ENCODE assay signal across 29 cellular contexts in genomic region chr20:52601295-52601971, GRCh38.
A peak's percentile ranks its signal among the peaks of the same experiment; 100 is the strongest.
DNase-seq lines count a peak whose midpoint lies in the region; ATAC-seq, FAIRE-seq and TF ChIP-seq lines count a peak whose summit lies in the region.
"Had no signal": no experiment of that assay in that cellular context is flagged by ENCODE, and none has a peak within 500 bp of the region (broad histone marks: within the 10 kb centered on the region; RNA-seq: fewer than 3 reads in every experiment).

No MANE protein-coding gene starts in this region.

- no peaks in the 10 kb centered on the region for H3K79me1 ChIP-seq in H1 (ENCODE audit: low read depth, low read length)

- H3K23ac ChIP-seq in H1 (ENCODE audit: insufficient read length) = no peak overlapping the region

- no peak for TF ChIP-seq EP300 in H1 (IDR thresholded peaks at IDR 0.05; ENCODE audit: borderline replicate concordance in 1 of 2, low read depth in 2 of 2, low read length in 2 of 2)

- no peak overlapping the region for H3K9ac ChIP-seq in H1 (replicated peaks in 1 of 4; ENCODE audit: extremely low read depth in 1 of 4, low read depth in 3 of 4, low read length in 3 of 4)
- H3K9ac ChIP-seq: neural progenitor cell, parathyroid adenoma had no signal

- 89% methylated on average over 4 of the region's 4 CpGs; no CpG with 5 or more reads in 1 of the 2 experiments for WGBS in H1 (ENCODE audit: extremely low coverage in 1 of 2, insufficient coverage in 1 of 2, insufficient read length in 1 of 2, insufficient replicate concordance in 2 of 2, low coverage in 1 of 2, low lambda C conversion rate in 2 of 2, missing lambda C conversion rate in 1 of 2), 2 experiments

- H4K8ac ChIP-seq in H1 (ENCODE audit: extremely low read depth, insufficient read depth, low read length) = no peak overlapping the region

- H2BK15ac ChIP-seq in H1 (ENCODE audit: low read length) = no peak overlapping the region

- no peak for FAIRE-seq in H1 (lab: Jason Lieb, UNC)
- FAIRE-seq: keratinocyte had no signal

- H4K91ac ChIP-seq in H1 (replicated peaks; ENCODE audit: insufficient read length, low read length) = no peak overlapping the region

- no peak overlapping the region for H2BK20ac ChIP-seq in H1 (ENCODE audit: low read length)

- H3K4ac ChIP-seq in H1 (replicated peaks; ENCODE audit: insufficient read length, low read depth, low read length) = no peak overlapping the region

- no peak overlapping the region for H2BK120ac ChIP-seq in H1 (replicated peaks; ENCODE audit: low read depth, low read length)

- no peak overlapping the region for H2BK5ac ChIP-seq in H1 (ENCODE audit: low read depth, low read length)

- 0 out of 4 replicates have a peak, but pooled peaks cover 0 to 4% of the 10 kb centered on the region in 2 experiments for H3K9me3 ChIP-seq in H1 (ENCODE audit: insufficient read depth in 2 of 2, low read depth in 1 of 2, low read length in 1 of 2)
- H3K9me3 ChIP-seq: Peyer's patch, tibial artery had no signal

- POLR2A ChIA-PET in H1 (lab: Charles Lee; ENCODE audit: partially characterized antibody) = no interaction called here

- no peak overlapping the region for H4K5ac ChIP-seq in H1 (ENCODE audit: insufficient read length, low read depth, low read length)

- no peak overlapping the region for H3K4me3 ChIP-seq in H1 (ENCODE audit: extremely low read depth in 1 of 4, insufficient read depth in 2 of 4, low read depth in 3 of 4, low read length in 4 of 4)
- H3K4me3 ChIP-seq: left ventricle myocardium inferior, neural progenitor cell, Peyer's patch, tibial artery had no signal

- CTCF ChIA-PET in H1 (lab: Charles Lee; ENCODE audit: partially characterized antibody) = interaction anchor here (0.6 to 1.1 kb wide), 2 partner anchors 12 to 813 kb away, joined by 3 read pairs; no protein-coding TSS in a partner anchor

- ATAC-seq in GM18909 (IDR thresholded peaks at IDR 0.05; ENCODE audit: poor library complexity, unreplicated experiment) = no peak
- ATAC-seq: activated CD4-positive, alpha-beta T cell treated with anti-CD3 and anti-CD28 coated beads for 36 hours; activated CD8-positive, alpha-beta T cell treated with anti-CD3 and anti-CD28 coated beads for 36 hours; effector memory CD8-positive, alpha-beta T cell; stimulated activated naive CD8-positive, alpha-beta T cell treated with anti-CD3 and anti-CD28 coated beads, Interleukin-15, amount 100 ng/mL, for 72 hours had no signal

- no peaks in the 10 kb centered on the region for H3K79me2 ChIP-seq in H1 (ENCODE audit: control insufficient read depth in 1 of 2, insufficient read depth in 2 of 2, low read length in 2 of 2)
- H3K79me2 ChIP-seq: parathyroid adenoma had no signal

- no peaks in the 10 kb centered on the region for H3K36me3 ChIP-seq in H1 (ENCODE audit: control insufficient read depth in 2 of 4, insufficient read depth in 4 of 4, low read length in 3 of 4)
- H3K36me3 ChIP-seq: left ventricle myocardium inferior, neural progenitor cell, Peyer's patch, tibial artery had no signal

- no peak overlapping the region for H2BK12ac ChIP-seq in H1 (ENCODE audit: low read depth, low read length)

- no peak overlapping the region for H3K18ac ChIP-seq in H1 (ENCODE audit: extremely low read depth, low read length)

- TF ChIP-seq RAD21 in H1 (IDR thresholded peaks at IDR 0.05 in 1 of 2, conservative IDR thresholded peaks at IDR 0.05 in 1 of 2; ENCODE audit: low read depth in 2 of 2, low read length in 2 of 2) = no peak

- H3K27me3 ChIP-seq in H1 (replicated peaks in 1 of 4; ENCODE audit: control insufficient read depth in 3 of 4, extremely low read depth in 1 of 4, insufficient read depth in 3 of 4, low read length in 3 of 4) = no peaks in the 10 kb centered on the region
- H3K27me3 ChIP-seq: neural progenitor cell, Peyer's patch, tibial artery had no signal

- TF ChIP-seq CTCF in H1 (IDR thresholded peaks at IDR 0.05; ENCODE audit: control extremely low read depth in 1 of 3, insufficient read depth in 1 of 3, low read depth in 1 of 3, low read length in 3 of 3) = no peak

- no peak for TF ChIP-seq POLR2A in H1 (IDR thresholded peaks at IDR 0.05; ENCODE audit: control extremely low read depth in 1 of 2, low read depth in 2 of 2, low read length in 2 of 2)

- H3K14ac ChIP-seq in H1 (ENCODE audit: insufficient read length) = no peak overlapping the region

- no peaks in the 10 kb centered on the region for H3K4me1 ChIP-seq in H1 (replicated peaks in 1 of 4; ENCODE audit: control insufficient read depth in 3 of 4, insufficient read depth in 4 of 4, low read length in 3 of 4)
- H3K4me1 ChIP-seq: left ventricle myocardium inferior, neural progenitor cell, parathyroid adenoma, Peyer's patch, tibial artery had no signal

- no peak overlapping the region for H3K56ac ChIP-seq in H1 (replicated peaks; ENCODE audit: insufficient read length, low read depth, low read length)

- H3K27ac ChIP-seq in H1 (ENCODE audit: low read depth, low read length) = no peak overlapping the region
- H3K27ac ChIP-seq: left ventricle myocardium inferior, neural progenitor cell, parathyroid adenoma, Peyer's patch, tibial artery had no signal

- no peak overlapping the region for H2AFZ ChIP-seq in H1 (ENCODE audit: low read length)
- H2AFZ ChIP-seq: neural progenitor cell, parathyroid adenoma had no signal

- H2AK5ac ChIP-seq in H1 (ENCODE audit: low read depth, low read length) = no peak overlapping the region

- DNase-seq in Daoy (ENCODE audit: low read depth) = peak; percentile 19
- peak; percentile 39 for DNase-seq in LHCN-M2 (ENCODE audit: low read depth)
- DNase-seq in H1 (ENCODE audit: low read depth in 1 of 2, low spot score in 2 of 2) = no peak
- peak; percentile 61 for DNase-seq in stromal cell of bone marrow (ENCODE audit: low read depth)
- DNase-seq in NCI-H526 treated with DMSO at 0.1 percent for 48 hours (lab: John Stamatoyannopoulos, UW) = no peak
- DNase-seq in activated naive CD4-positive, alpha-beta T cell (lab: John Stamatoyannopoulos, UW) = no peak
- DNase-seq: activated CD4-positive, alpha-beta T cell treated with anti-CD3 and anti-CD28 coated beads for 36 hours; activated CD8-positive, alpha-beta memory T cell treated with anti-CD3 and anti-CD28 coated beads, Interleukin-2, amount 50 U/mL, for 48 hours; activated CD8-positive, alpha-beta T cell treated with anti-CD3 and anti-CD28 coated beads for 36 hours; activated naive CD4-positive, alpha-beta T cell treated with anti-CD3 and anti-CD28 coated beads for 36 hours; effector memory CD8-positive, alpha-beta T cell; EL; foreskin fibroblast; HCEC 1CT; head of caudate nucleus; left ventricle myocardium inferior; MM.1S; NCI-H1417; NCI-H2029; NCI-H526; Peyer's patch; stimulated activated CD4-positive, alpha-beta T cell treated with anti-CD3 and anti-CD28 coated beads, Interleukin-12 subunit alpha, Interleukin-12 subunit beta, amount 100 ng/mL, for 4 hours; stimulated activated CD4-positive, alpha-beta T cell treated with anti-CD3 and anti-CD28 coated beads, Interleukin-2, amount 100 ng/mL, for 48 hours; stimulated activated naive CD8-positive, alpha-beta T cell treated with anti-CD3 and anti-CD28 coated beads, Interleukin-15, amount 100 ng/mL, for 72 hours had no signal

- H4K20me1 ChIP-seq in H1 (replicated peaks in 1 of 2; ENCODE audit: control insufficient read depth in 1 of 2, insufficient read depth in 2 of 2, low read length in 2 of 2) = no peaks in the 10 kb centered on the region

- H3K4me2 ChIP-seq in H1 (ENCODE audit: insufficient read depth in 1 of 2, low read depth in 2 of 2, low read length in 2 of 2) = no peak overlapping the region
- H3K4me2 ChIP-seq: neural progenitor cell had no signal

- no peaks in the 10 kb centered on the region for H3K23me2 ChIP-seq in H1 (ENCODE audit: low read depth, low read length)

TF ChIP-seq in H1, 55 proteins besides CTCF, POLR2A, EP300 and RAD21:
- TF ChIP-seq MAFK (IDR thresholded peaks at IDR 0.05; ENCODE audit: low read depth, low read length) = peak; percentile 67; the same call in 1 of the 2 replicates
- no peak for TF ChIP-seq NANOG (IDR thresholded peaks at IDR 0.05; ENCODE audit: insufficient read depth, low read depth, low read length, poor library complexity, severe bottlenecking)
TF ChIP-seq in H1: peak in this region for 1.

Comparison
In these comparisons a context has a peak if more than half of its experiments do, and no peak if none do; other contexts are left out.
1. DNase-seq: peak in Daoy (single experiment), LHCN-M2 (single experiment) and stromal cell of bone marrow (single experiment); none in H1 (0 of 2), NCI-H526 treated with DMSO at 0.1 percent for 48 hours (single experiment) and activated naive CD4-positive, alpha-beta T cell (0 of 4).